In genomic region chr15:30222798-30223593, GRCh38 we compare ENCODE assay signal across 7 cellular contexts.
DNase-seq lines count a peak whose midpoint lies in the region; ATAC-seq and TF ChIP-seq lines count a peak whose summit lies in the region.
"Not testable (repeated sequence)": the region's sequence is repeated elsewhere in the genome, so short reads cannot be mapped to it uniquely, and the experiment has no call there.

No MANE protein-coding gene starts in this region.

- not testable (repeated sequence) for DNase-seq in activated CD8-positive, alpha-beta T cell treated with anti-CD3 and anti-CD28 coated beads for 36 hours; central memory CD8-positive, alpha-beta T cell (ENCODE audit: low spot score in 2 of 2); Right ventricle myocardium superior; natural killer cell treated with Interleukin-12 subunit alpha and Interleukin-12 subunit beta and Interleukin-15 and Interleukin-18, amount 100 ng/mL, for 72 hours (ENCODE audit: low spot score)
- peak; percentile 26 for DNase-seq in activated T-cell treated with anti-CD3 and anti-CD28 coated beads, Interleukin-2, amount 50 U/mL, for 24 hours

- not testable (repeated sequence) for H3K4me1 Mint-ChIP-seq in activated CD8-positive, alpha-beta T cell treated with anti-CD3 and anti-CD28 coated beads for 36 hours (ENCODE audit: low read depth); activated T-cell treated with anti-CD3 and anti-CD28 coated beads, Interleukin-2, amount 50 U/mL, for 24 hours (ENCODE audit: low read depth); central memory CD8-positive, alpha-beta T cell; natural killer cell treated with Interleukin-12 subunit alpha and Interleukin-12 subunit beta and Interleukin-15 and Interleukin-18, amount 100 ng/mL, for 72 hours (ENCODE audit: low read depth in 2 of 2)

- H4K20me1 ChIP-seq in BLaER1: not testable (repeated sequence)

- H3K9me3 Mint-ChIP-seq in activated CD8-positive, alpha-beta T cell treated with anti-CD3 and anti-CD28 coated beads for 36 hours; activated T-cell treated with anti-CD3 and anti-CD28 coated beads, Interleukin-2, amount 50 U/mL, for 24 hours; central memory CD8-positive, alpha-beta T cell; natural killer cell treated with Interleukin-12 subunit alpha and Interleukin-12 subunit beta and Interleukin-15 and Interleukin-18, amount 100 ng/mL, for 72 hours: not testable (repeated sequence)

- POLR2A ChIA-PET in activated CD8-positive, alpha-beta T cell treated with anti-CD3 and anti-CD28 coated beads for 36 hours (lab: Charles Lee): not testable (repeated sequence)

- not testable (repeated sequence) for H3K4me1 ChIP-seq in BLaER1

- H3K27ac ChIP-seq in BLaER1: not testable (repeated sequence)

- H3K27me3 Mint-ChIP-seq in activated CD8-positive, alpha-beta T cell treated with anti-CD3 and anti-CD28 coated beads for 36 hours; activated T-cell treated with anti-CD3 and anti-CD28 coated beads, Interleukin-2, amount 50 U/mL, for 24 hours; central memory CD8-positive, alpha-beta T cell; natural killer cell treated with Interleukin-12 subunit alpha and Interleukin-12 subunit beta and Interleukin-15 and Interleukin-18, amount 100 ng/mL, for 72 hours: not testable (repeated sequence)

- intact Hi-C loops in activated CD8-positive, alpha-beta T cell treated with anti-CD3 and anti-CD28 coated beads for 36 hours (cut with micrococcal nuclease); Right ventricle myocardium superior (cut with DNase I): not testable (repeated sequence)

- H3K27me3 ChIP-seq in BLaER1: not testable (repeated sequence)

- H3K9ac ChIP-seq in BLaER1: not testable (repeated sequence)

- not testable (repeated sequence) for H3K27ac Mint-ChIP-seq in activated CD8-positive, alpha-beta T cell treated with anti-CD3 and anti-CD28 coated beads for 36 hours; activated T-cell treated with anti-CD3 and anti-CD28 coated beads, Interleukin-2, amount 50 U/mL, for 24 hours; central memory CD8-positive, alpha-beta T cell (ENCODE audit: low read depth); natural killer cell treated with Interleukin-12 subunit alpha and Interleukin-12 subunit beta and Interleukin-15 and Interleukin-18, amount 100 ng/mL, for 72 hours

- not testable (repeated sequence) for H3K9me3 ChIP-seq in BLaER1

- TF ChIP-seq CTCF in activated CD8-positive, alpha-beta T cell treated with anti-CD3 and anti-CD28 coated beads for 36 hours (IDR thresholded peaks at IDR 0.05): not testable (repeated sequence)

- not testable (repeated sequence) for H3K36me3 Mint-ChIP-seq in activated CD8-positive, alpha-beta T cell treated with anti-CD3 and anti-CD28 coated beads for 36 hours (ENCODE audit: low read depth); activated T-cell treated with anti-CD3 and anti-CD28 coated beads, Interleukin-2, amount 50 U/mL, for 24 hours (ENCODE audit: low read depth); central memory CD8-positive, alpha-beta T cell (ENCODE audit: insufficient read depth); natural killer cell treated with Interleukin-12 subunit alpha and Interleukin-12 subunit beta and Interleukin-15 and Interleukin-18, amount 100 ng/mL, for 72 hours

- H3K36me3 ChIP-seq in BLaER1: not testable (repeated sequence)

- CTCF ChIA-PET in activated CD8-positive, alpha-beta T cell treated with anti-CD3 and anti-CD28 coated beads for 36 hours (lab: Charles Lee): not testable (repeated sequence)

- not testable (repeated sequence) for H3K4me2 ChIP-seq in BLaER1

- ATAC-seq in SK-N-SH treated with all-trans-retinoic acid at 6 μM for 48 hours (peak; percentile 48; the same call in 2 of the 3 replicates), Right ventricle myocardium superior (ENCODE audit: poor library complexity) (peak; percentile 34)
- peak; percentile 13 for ATAC-seq in activated CD8-positive, alpha-beta T cell treated with anti-CD3 and anti-CD28 coated beads for 36 hours
- peak; percentile 14 for ATAC-seq in central memory CD8-positive, alpha-beta T cell (replicated peaks; ENCODE audit: extremely low read depth, poor library complexity, severe bottlenecking)
- ATAC-seq in natural killer cell treated with Interleukin-12 subunit alpha and Interleukin-12 subunit beta and Interleukin-15 and Interleukin-18, amount 100 ng/mL, for 72 hours: peak; percentile 39 to 51

- H3K4me3 Mint-ChIP-seq in activated CD8-positive, alpha-beta T cell treated with anti-CD3 and anti-CD28 coated beads for 36 hours; activated T-cell treated with anti-CD3 and anti-CD28 coated beads, Interleukin-2, amount 50 U/mL, for 24 hours; central memory CD8-positive, alpha-beta T cell; natural killer cell treated with Interleukin-12 subunit alpha and Interleukin-12 subunit beta and Interleukin-15 and Interleukin-18, amount 100 ng/mL, for 72 hours: not testable (repeated sequence)

- H3K4me3 ChIP-seq in BLaER1: peak overlapping the region; percentile 49; the same call in 1 of the 2 replicates
